ENCODE assay signal across 14 cellular contexts in genomic region chr7:129698516-129699418, GRCh38.
DNase-seq lines count a peak whose midpoint lies in the region; ATAC-seq and TF ChIP-seq lines count a peak whose summit lies in the region.
"Had no signal": no experiment of that assay in that cellular context is flagged by ENCODE, and none has a peak within 500 bp of the region (broad histone marks: within the 10 kb centered on the region; RNA-seq: fewer than 3 reads in every experiment).

No MANE protein-coding gene starts in this region.

- H3K27ac Mint-ChIP-seq in activated T-cell treated with anti-CD3 and anti-CD28 coated beads, Interleukin-2, amount 50 U/mL, for 72 hours = peak overlapping the region; percentile 100
- H3K27ac Mint-ChIP-seq in chondrocyte (ENCODE audit: unreplicated experiment) = peak overlapping the region; percentile 2
- H3K27ac Mint-ChIP-seq: dendritic cell treated with granulocyte-macrophage colony-stimulating factor and Interleukin-4, amounts not matched to agents 40 ng/mL and 50 ng/mL, for 4 days; T-cell had no signal

- DNase-seq in activated T-cell treated with anti-CD3 and anti-CD28 coated beads, Interleukin-2, amount 50 U/mL, for 72 hours = no peak
- DNase-seq in activated T-cell treated with anti-CD3 and anti-CD28 coated beads, Interleukin-2, amount 50 U/mL, for 4 hours = no peak
- DNase-seq in LoVo (ENCODE audit: low spot score) (peak; percentile 62), chondrocyte (ENCODE audit: low spot score) (no peak), renal cortical epithelial cell (ENCODE audit: low read depth) (peak; percentile 14)
- DNase-seq: activated T-cell treated with anti-CD3 and anti-CD28 coated beads for 4 hours, NCI-H1417, ovary, stomach, T-cell had no signal

- H3K27me3 Mint-ChIP-seq in activated T-cell treated with anti-CD3 and anti-CD28 coated beads, Interleukin-2, amount 50 U/mL, for 72 hours (ENCODE audit: low read depth) = no peaks in the 10 kb centered on the region
- H3K27me3 Mint-ChIP-seq in activated T-cell treated with anti-CD3 and anti-CD28 coated beads, Interleukin-2, amount 50 U/mL, for 4 hours (ENCODE audit: low read depth) = no peaks in the 10 kb centered on the region
- no peaks in the 10 kb centered on the region for H3K27me3 Mint-ChIP-seq in chondrocyte (ENCODE audit: low read depth)
- H3K27me3 Mint-ChIP-seq: dendritic cell treated with granulocyte-macrophage colony-stimulating factor and Interleukin-4, amounts not matched to agents 40 ng/mL and 50 ng/mL, for 4 days; T-cell had no signal

- ATAC-seq in activated T-cell treated with anti-CD3 and anti-CD28 coated beads, Interleukin-2, amount 50 U/mL, for 72 hours (replicated peaks in 1 of 2) = peak; percentile 34 to 35
- no peak for ATAC-seq in activated T-cell treated with anti-CD3 and anti-CD28 coated beads, Interleukin-2, amount 50 U/mL, for 4 hours
- no peak for ATAC-seq in HG02884 (IDR thresholded peaks at IDR 0.05; ENCODE audit: unreplicated experiment)
- no peak for ATAC-seq in GM19395 (IDR thresholded peaks at IDR 0.05; ENCODE audit: unreplicated experiment)
- ATAC-seq in GM21825 (IDR thresholded peaks at IDR 0.05; ENCODE audit: unreplicated experiment) = no peak
- ATAC-seq: T-cell had no signal

- H3K4me1 Mint-ChIP-seq in activated T-cell treated with anti-CD3 and anti-CD28 coated beads, Interleukin-2, amount 50 U/mL, for 72 hours (ENCODE audit: low read depth) = peaks cover 14% of the 10 kb centered on the region
- peaks cover 1% of the 10 kb centered on the region for H3K4me1 Mint-ChIP-seq in activated T-cell treated with anti-CD3 and anti-CD28 coated beads, Interleukin-2, amount 50 U/mL, for 4 hours (ENCODE audit: low read depth)
- H3K4me1 Mint-ChIP-seq in chondrocyte (ENCODE audit: low read depth) = peaks cover 26% of the 10 kb centered on the region

- H3K9me3 Mint-ChIP-seq in activated T-cell treated with anti-CD3 and anti-CD28 coated beads, Interleukin-2, amount 50 U/mL, for 72 hours = no peaks in the 10 kb centered on the region
- no peaks in the 10 kb centered on the region for H3K9me3 Mint-ChIP-seq in activated T-cell treated with anti-CD3 and anti-CD28 coated beads, Interleukin-2, amount 50 U/mL, for 4 hours
- H3K9me3 Mint-ChIP-seq in chondrocyte (ENCODE audit: low read depth) = no peaks in the 10 kb centered on the region
- H3K9me3 Mint-ChIP-seq: dendritic cell treated with granulocyte-macrophage colony-stimulating factor and Interleukin-4, amounts not matched to agents 40 ng/mL and 50 ng/mL, for 4 days; T-cell had no signal

- peaks cover 1 to 8% of the 10 kb centered on the region in 2 donors for H3K36me3 Mint-ChIP-seq in activated T-cell treated with anti-CD3 and anti-CD28 coated beads, Interleukin-2, amount 50 U/mL, for 72 hours (ENCODE audit: insufficient read depth in 2 of 2)
- peaks cover 12% of the 10 kb centered on the region for H3K36me3 Mint-ChIP-seq in activated T-cell treated with anti-CD3 and anti-CD28 coated beads, Interleukin-2, amount 50 U/mL, for 4 hours (ENCODE audit: insufficient read depth)
- peaks cover 3% of the 10 kb centered on the region for H3K36me3 Mint-ChIP-seq in chondrocyte (ENCODE audit: low read depth)

- TF ChIP-seq CTCF in chondrocyte (IDR thresholded peaks at IDR 0.05) = no peak

- peak overlapping the region; percentile 31 to 36 for H3K4me3 Mint-ChIP-seq in activated T-cell treated with anti-CD3 and anti-CD28 coated beads, Interleukin-2, amount 50 U/mL, for 72 hours
- no peak overlapping the region for H3K4me3 Mint-ChIP-seq in activated T-cell treated with anti-CD3 and anti-CD28 coated beads, Interleukin-2, amount 50 U/mL, for 4 hours
- H3K4me3 Mint-ChIP-seq in chondrocyte (ENCODE audit: unreplicated experiment) = no peak overlapping the region
- H3K4me3 Mint-ChIP-seq: dendritic cell treated with granulocyte-macrophage colony-stimulating factor and Interleukin-4, amounts not matched to agents 40 ng/mL and 50 ng/mL, for 4 days; T-cell had no signal

Comparison
In these comparisons a context has a peak if more than half of its experiments do, and no peak if none do; other contexts are left out.
1. ATAC-seq: peak in activated T-cell treated with anti-CD3 and anti-CD28 coated beads, Interleukin-2, amount 50 U/mL, for 72 hours (2 of 2); none in activated T-cell treated with anti-CD3 and anti-CD28 coated beads, Interleukin-2, amount 50 U/mL, for 4 hours (0 of 2), HG02884 (single experiment), GM19395 (single experiment) and GM21825 (single experiment).
2. H3K4me3 Mint-ChIP-seq: peak in activated T-cell treated with anti-CD3 and anti-CD28 coated beads, Interleukin-2, amount 50 U/mL, for 72 hours (2 of 2); none in activated T-cell treated with anti-CD3 and anti-CD28 coated beads, Interleukin-2, amount 50 U/mL, for 4 hours (single experiment) and chondrocyte (single experiment).
3. DNase-seq: peak in LoVo (single experiment) and renal cortical epithelial cell (single experiment); none in activated T-cell treated with anti-CD3 and anti-CD28 coated beads, Interleukin-2, amount 50 U/mL, for 72 hours (0 of 2), activated T-cell treated with anti-CD3 and anti-CD28 coated beads, Interleukin-2, amount 50 U/mL, for 4 hours (single experiment) and chondrocyte (single experiment).